Comparison of ENCODE assay signal across 19 cellular contexts in the genomic region with DNA sequence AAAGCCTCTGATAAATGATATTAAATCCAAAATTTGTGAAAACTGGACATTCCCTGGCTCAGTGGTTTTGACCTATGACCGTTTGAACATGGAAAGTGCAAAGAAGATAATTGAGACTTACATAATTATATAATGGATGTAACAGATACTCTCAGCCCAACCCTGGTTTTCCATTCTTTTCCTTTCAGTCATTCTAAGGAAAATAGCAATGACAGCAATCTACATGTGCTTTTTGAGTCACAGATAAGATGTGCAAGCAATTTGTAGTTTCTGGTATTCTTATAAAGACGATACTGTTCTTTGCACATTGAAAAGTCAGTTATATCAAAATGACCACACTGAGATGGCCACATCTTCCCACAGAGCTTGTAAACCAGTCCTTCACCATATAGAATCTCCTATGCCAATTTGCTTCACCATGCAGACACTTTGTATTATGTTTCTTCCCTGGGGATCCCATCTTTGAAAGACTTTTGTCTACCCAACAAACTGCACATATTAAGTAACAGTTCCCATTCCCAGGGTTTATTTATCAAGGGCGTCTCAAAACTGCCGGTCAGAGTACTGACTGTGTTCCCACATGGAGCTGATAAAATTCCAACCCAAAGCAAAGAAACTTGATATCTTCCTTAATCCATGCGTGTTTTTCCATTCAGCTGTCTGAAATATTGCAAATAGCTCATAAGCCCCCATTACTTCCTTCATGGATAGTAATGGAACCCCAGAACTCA.
"Had no signal": no experiment of that assay in that cellular context is flagged by ENCODE, and none has a peak within 500 bp of the region (broad histone marks: within the 10 kb centered on the region; RNA-seq: fewer than 3 reads in every experiment).

No MANE protein-coding gene starts in this region.

- H3K27me3 Mint-ChIP-seq: activated CD4-positive, alpha-beta T cell treated with anti-CD3 and anti-CD28 coated beads, Interleukin-2, amount 10 ng/mL, durations not matched to agents 7 days and 5 days; activated naive CD8-positive, alpha-beta T cell; central memory CD8-positive, alpha-beta T cell; natural killer cell treated with Interleukin-12 subunit alpha and Interleukin-12 subunit beta and Interleukin-15 and Interleukin-18, amount 100 ng/mL, for 72 hours; stimulated activated naive CD8-positive, alpha-beta T cell treated with anti-CD3 and anti-CD28 coated beads, Interleukin-15, amount 100 ng/mL, for 72 hours had no signal

- H3K27ac Mint-ChIP-seq: activated CD4-positive, alpha-beta T cell treated with anti-CD3 and anti-CD28 coated beads, Interleukin-2, amount 10 ng/mL, durations not matched to agents 7 days and 5 days; activated naive CD8-positive, alpha-beta T cell; stimulated activated naive CD8-positive, alpha-beta T cell treated with anti-CD3 and anti-CD28 coated beads, Interleukin-15, amount 100 ng/mL, for 72 hours had no signal

- H3K4me1 ChIP-seq: gastroesophageal sphincter, upper lobe of left lung had no signal

- H3K4me3 Mint-ChIP-seq: activated CD4-positive, alpha-beta T cell treated with anti-CD3 and anti-CD28 coated beads, Interleukin-2, amount 10 ng/mL, durations not matched to agents 7 days and 5 days; activated naive CD8-positive, alpha-beta T cell; central memory CD8-positive, alpha-beta T cell; natural killer cell treated with Interleukin-12 subunit alpha and Interleukin-12 subunit beta and Interleukin-15 and Interleukin-18, amount 100 ng/mL, for 72 hours; stimulated activated naive CD8-positive, alpha-beta T cell treated with anti-CD3 and anti-CD28 coated beads, Interleukin-15, amount 100 ng/mL, for 72 hours had no signal

- DNase-seq: activated CD4-positive, alpha-beta T cell treated with anti-CD3 and anti-CD28 coated beads, Interleukin-2, amount 10 ng/mL, durations not matched to agents 7 days and 5 days; activated CD4-positive, CD25-positive, alpha-beta regulatory T cell; activated CD8-positive, alpha-beta memory T cell treated with anti-CD3 and anti-CD28 coated beads for 24 hours; activated gamma-delta T cell treated with Interleukin-2 at 50 U/mL for 16 hours; amygdala; body of pancreas; effector CD8-positive, alpha-beta T cell; heart right ventricle; left cardiac atrium; occipital lobe; right cardiac atrium; spleen; stimulated activated naive CD8-positive, alpha-beta T cell treated with anti-CD3 and anti-CD28 coated beads, Interleukin-15, amount 100 ng/mL, for 72 hours; upper lobe of left lung had no signal

- ATAC-seq: body of pancreas; gastroesophageal sphincter; heart right ventricle; left cardiac atrium; natural killer cell treated with Interleukin-12 subunit alpha and Interleukin-12 subunit beta and Interleukin-15 and Interleukin-18, amount 100 ng/mL, for 72 hours; right cardiac atrium; stimulated activated naive CD8-positive, alpha-beta T cell treated with anti-CD3 and anti-CD28 coated beads, Interleukin-15, amount 100 ng/mL, for 72 hours had no signal

- H3K9me3 ChIP-seq: body of pancreas had no signal

- H3K4me3 ChIP-seq: body of pancreas, gastroesophageal sphincter, heart right ventricle, spleen, upper lobe of left lung had no signal

- H3K27ac ChIP-seq: epithelial cell of prostate, gastroesophageal sphincter, heart right ventricle, spleen, upper lobe of left lung had no signal

- H3K27me3 ChIP-seq: body of pancreas, gastroesophageal sphincter, heart right ventricle, spleen, upper lobe of left lung had no signal

- H3K36me3 ChIP-seq: gastroesophageal sphincter had no signal
